In genomic region chr2:160293401-160293911, GRCh38 we compare ENCODE assay signal across 9 cellular contexts.
DNase-seq lines count a peak whose midpoint lies in the region; ATAC-seq and TF ChIP-seq lines count a peak whose summit lies in the region.
"Had no signal": no experiment of that assay in that cellular context is flagged by ENCODE, and none has a peak within 500 bp of the region (broad histone marks: within the 10 kb centered on the region; RNA-seq: fewer than 3 reads in every experiment).

No MANE protein-coding gene starts in this region.

- intact Hi-C loops in activated naive CD4-positive, alpha-beta T cell treated with anti-CD3 and anti-CD28 coated beads for 36 hours (cut with micrococcal nuclease): no loop called here
- intact Hi-C loops in uterus (cut with DNase I; ENCODE audit: low total_unique reads): no loop called here

- CTCF ChIA-PET in activated naive CD4-positive, alpha-beta T cell treated with anti-CD3 and anti-CD28 coated beads for 36 hours (lab: Charles Lee): interaction anchor here (0.6 to 3.1 kb wide), 5 partner anchors 8 to 770 kb away, joined by 3 to 14 read pairs (median 4); no protein-coding TSS in a partner anchor

- H3K27ac Mint-ChIP-seq in activated naive CD4-positive, alpha-beta T cell treated with anti-CD3 and anti-CD28 coated beads for 36 hours: peak overlapping the region; percentile 46
- H3K27ac Mint-ChIP-seq in activated naive CD4-positive, alpha-beta T cell treated with anti-CD3 and anti-CD28 coated beads, Interleukin-2, amount 50 U/mL, for 72 hours: no peak overlapping the region

- TF ChIP-seq CTCF in uterus (IDR thresholded peaks at IDR 0.05): no peak

- H3K36me3 ChIP-seq in mesodermal cell (ENCODE audit: control insufficient read depth, insufficient read depth, low read length) (peaks cover 55% of the 10 kb centered on the region), uterus (no peaks in the 10 kb centered on the region)

- peaks cover 35% of the 10 kb centered on the region for H3K36me3 Mint-ChIP-seq in activated naive CD4-positive, alpha-beta T cell treated with anti-CD3 and anti-CD28 coated beads for 36 hours (ENCODE audit: low read depth)
- H3K36me3 Mint-ChIP-seq in activated naive CD4-positive, alpha-beta T cell treated with anti-CD3 and anti-CD28 coated beads, Interleukin-2, amount 50 U/mL, for 72 hours: peaks cover 33 to 65% of the 10 kb centered on the region in 2 donors

- H3K27ac ChIP-seq in mesodermal cell (ENCODE audit: low read depth, low read length, severe bottlenecking): peak overlapping the region; percentile 82
- H3K27ac ChIP-seq in uterus: peak overlapping the region; percentile 60

- no peak for ATAC-seq in activated naive CD4-positive, alpha-beta T cell treated with anti-CD3 and anti-CD28 coated beads, Interleukin-2, amount 50 U/mL, for 72 hours
- ATAC-seq in GM21390 (IDR thresholded peaks at IDR 0.05; ENCODE audit: unreplicated experiment): no peak

- WGBS in mesodermal cell (ENCODE audit: insufficient coverage in 2 of 2), 2 experiments: 86 to 96% methylated on average over 3 to 4 of the region's 5 CpGs

- H3K4me1 ChIP-seq in mesodermal cell (ENCODE audit: control insufficient read depth, insufficient read depth, low read length, poor library complexity, severe bottlenecking) (peaks cover 48% of the 10 kb centered on the region), uterus (peaks cover 0 to 16% of the 10 kb centered on the region in 2 donors)

- no peaks in the 10 kb centered on the region for H3K27me3 ChIP-seq in uterus

- peaks cover 75% of the 10 kb centered on the region for H3K4me1 Mint-ChIP-seq in activated naive CD4-positive, alpha-beta T cell treated with anti-CD3 and anti-CD28 coated beads for 36 hours (ENCODE audit: low read depth)

- no peak for TF ChIP-seq POLR2A in uterus (IDR thresholded peaks at IDR 0.05)

- H3K9me3 Mint-ChIP-seq in activated naive CD4-positive, alpha-beta T cell treated with anti-CD3 and anti-CD28 coated beads for 36 hours: no peaks in the 10 kb centered on the region
- peaks cover 0 to 12% of the 10 kb centered on the region in 2 donors for H3K9me3 Mint-ChIP-seq in activated naive CD4-positive, alpha-beta T cell treated with anti-CD3 and anti-CD28 coated beads, Interleukin-2, amount 50 U/mL, for 72 hours

- no peak for DNase-seq in activated naive CD4-positive, alpha-beta T cell treated with anti-CD3 and anti-CD28 coated beads for 36 hours
- no peak for DNase-seq in activated naive CD4-positive, alpha-beta T cell treated with anti-CD3 and anti-CD28 coated beads, Interleukin-2, amount 50 U/mL, for 72 hours (ENCODE audit: low spot score in 2 of 2)
- DNase-seq in dedifferentiated amniotic fluid mesenchymal stem cell (ENCODE audit: extremely low spot score) (peak; percentile 88), uterus (peak; percentile 34 to 47), OCI-M2 (lab: John Stamatoyannopoulos, UW; ENCODE audit: unreplicated experiment) (no peak)
- no peak for DNase-seq in stimulated activated CD4-positive, alpha-beta T cell treated with anti-CD3 and anti-CD28 coated beads, Interleukin-15, amount 100 ng/mL, for 24 hours
- DNase-seq: NCI-H1436 had no signal

- no peaks in the 10 kb centered on the region for H3K9me3 ChIP-seq in mesodermal cell (ENCODE audit: control insufficient read depth, low read length)
- no peaks in the 10 kb centered on the region for H3K9me3 ChIP-seq in uterus

- no peak overlapping the region for H3K4me3 Mint-ChIP-seq in activated naive CD4-positive, alpha-beta T cell treated with anti-CD3 and anti-CD28 coated beads for 36 hours

- H3K4me3 ChIP-seq in mesodermal cell (ENCODE audit: extremely low read depth, insufficient read depth, low read length, poor library complexity, severe bottlenecking) (no peak overlapping the region), uterus (no peak overlapping the region)

- no peaks in the 10 kb centered on the region for H3K27me3 Mint-ChIP-seq in activated naive CD4-positive, alpha-beta T cell treated with anti-CD3 and anti-CD28 coated beads for 36 hours (ENCODE audit: low read depth)

Comparison
In these comparisons a context has a peak if more than half of its experiments do, and no peak if none do; other contexts are left out.
1. DNase-seq: peak in dedifferentiated amniotic fluid mesenchymal stem cell (single experiment) and uterus (2 of 2); none in activated naive CD4-positive, alpha-beta T cell treated with anti-CD3 and anti-CD28 coated beads for 36 hours (single experiment), activated naive CD4-positive, alpha-beta T cell treated with anti-CD3 and anti-CD28 coated beads, Interleukin-2, amount 50 U/mL, for 72 hours (0 of 2), stimulated activated CD4-positive, alpha-beta T cell treated with anti-CD3 and anti-CD28 coated beads, Interleukin-15, amount 100 ng/mL, for 24 hours (single experiment) and OCI-M2 (single experiment).